ENCODE assay signal across 27 cellular contexts in the genomic region with DNA sequence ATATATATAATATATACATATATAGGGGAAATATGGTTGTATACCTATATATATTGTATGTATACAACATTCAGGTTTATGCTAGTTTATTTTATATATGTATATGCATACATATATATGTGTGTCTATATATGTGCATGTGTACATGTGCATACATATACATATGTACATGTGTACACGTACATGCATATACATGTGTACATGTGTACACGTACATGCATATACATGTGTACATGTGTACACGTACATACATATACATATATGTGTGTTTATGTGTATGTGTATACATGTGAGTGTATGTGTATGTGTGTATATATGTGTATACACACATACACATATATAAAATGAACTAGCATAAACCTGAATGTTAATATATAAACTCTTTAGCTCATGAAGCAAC.
"Had no signal": no experiment of that assay in that cellular context is flagged by ENCODE, and none has a peak within 500 bp of the region (broad histone marks: within the 10 kb centered on the region; RNA-seq: fewer than 3 reads in every experiment).

No MANE protein-coding gene starts in this region.

- H3K27ac ChIP-seq: neutrophil, parathyroid adenoma, psoas muscle, skin epidermis, spleen, stomach, thoracic aorta, thyroid gland, tibial nerve, upper lobe of left lung, vagina had no signal

- H3K4me1 ChIP-seq: parathyroid adenoma, psoas muscle, stomach, tibial nerve, upper lobe of left lung, vagina had no signal

- H3K79me2 ChIP-seq: parathyroid adenoma had no signal

- H2AFZ ChIP-seq: parathyroid adenoma had no signal

- ATAC-seq: naive thymus-derived CD8-positive, alpha-beta T cell; natural killer cell treated with Interleukin-12 subunit alpha and Interleukin-12 subunit beta and Interleukin-15 and Interleukin-18, amount 100 ng/mL, for 72 hours; psoas muscle; right cardiac atrium; sciatic nerve; stimulated activated effector memory CD8-positive, alpha-beta T cell treated with anti-CD3 and anti-CD28 coated beads, Interleukin-12 subunit alpha, Interleukin-12 subunit beta, amount 100 ng/mL, for 72 hours; stimulated activated naive B cell treated with anti-CD40 and anti-IgM and Interleukin-4, amounts not matched to agents 10 μg/mL and 1 μg/mL and 100 μg/mL, for 72 hours had no signal

- H3K9ac ChIP-seq: parathyroid adenoma had no signal

- H3K9me3 ChIP-seq: neutrophil, psoas muscle, spleen, stomach, thoracic aorta, thyroid gland, tibial nerve, upper lobe of left lung, vagina had no signal

- H3K4me2 ChIP-seq: smooth muscle cell had no signal

- H3K27me3 ChIP-seq: neutrophil, spleen, stomach, thyroid gland, tibial nerve, upper lobe of left lung, vagina had no signal

- H3K36me3 ChIP-seq: thoracic aorta, thyroid gland, vagina had no signal

- H3K4me3 ChIP-seq: psoas muscle, skin epidermis, smooth muscle cell, spleen, stomach, thoracic aorta, thyroid gland, tibial nerve, upper lobe of left lung, vagina had no signal

- DNase-seq: naive thymus-derived CD8-positive, alpha-beta T cell; nephron progenitor cell; nucleus accumbens; posterior cingulate gyrus; psoas muscle; right cardiac atrium; spleen; stimulated activated CD4-positive, alpha-beta T cell treated with anti-CD3 and anti-CD28 coated beads, Interleukin-12 subunit alpha, Interleukin-12 subunit beta, amount 100 ng/mL, for 4 hours; stimulated activated CD4-positive, alpha-beta T cell treated with anti-CD3 and anti-CD28 coated beads, Interleukin-1b, Interleukin-23, amount 100 ng/mL, for 48 hours; stimulated activated CD4-positive, alpha-beta T cell treated with anti-CD3 and anti-CD28 coated beads, Interleukin-4, amount 100 ng/mL, for 24 hours; stimulated activated naive B cell treated with anti-CD40 and anti-IgM and Interleukin-4, amounts not matched to agents 10 μg/mL and 1 μg/mL and 100 μg/mL, for 72 hours; stimulated activated naive CD4-positive, alpha-beta T cell treated with Interleukin-2 at 50 U/mL for 16 hours; stomach; thyroid gland; trophoblast cell; upper lobe of left lung had no signal

- FAIRE-seq: urothelium cell line had no signal
